ENCODE assay signal across 8 cellular contexts in genomic region chr12:55729592-55730446, GRCh38. TPM values are rescaled to one million over a fixed set of nuclear protein-coding genes. Genes with fewer than 3 reads are reported as not detected.
DNase-seq lines count a peak whose midpoint lies in the region; ATAC-seq, FAIRE-seq and TF ChIP-seq lines count a peak whose summit lies in the region.

No MANE protein-coding gene starts in this region.

- CTCF ChIA-PET in GM12878 (lab: Yijun Ruan, JAX), result interaction anchor here (0.7 to 2.9 kb wide), 19 partner anchors 8 to 630 kb away, joined by 3 to 59 read pairs (median 4); partner anchors contain the start of genes BLOC1S1, ORMDL2, RDH5 and RPL41

- H3K9ac ChIP-seq in GM12878 (ENCODE audit: control insufficient read depth, insufficient read depth, low read length), result peak overlapping the region; percentile 67

- H3K4me2 ChIP-seq in GM12878 (ENCODE audit: control insufficient read depth, insufficient read depth), result peak overlapping the region; percentile 70

- TF ChIP-seq EP300 in GM12878 (IDR thresholded peaks at IDR 0.05; ENCODE audit: borderline replicate concordance in 1 of 2, control insufficient read depth in 1 of 2, low read depth in 2 of 2, low read length in 2 of 2), result no peak

- peak in 1 of 3 experiments; percentile 22; a peak in 1 of 6 replicates for TF ChIP-seq CTCF in GM12878 (IDR thresholded peaks at IDR 0.05 in 2 of 3, conservative IDR thresholded peaks at IDR 0.05 in 1 of 3; ENCODE audit: control insufficient read depth in 2 of 3, extremely low read depth in 1 of 3, insufficient read depth in 1 of 3, low read depth in 3 of 3, low read length in 3 of 3)

- intact Hi-C loops in GM12878 (cut with micrococcal nuclease; ENCODE audit: unreplicated experiment), result loop anchor here (1.0 to 10.0 kb wide), 2 partner anchors 7 to 455 kb away; partner anchors contain the start of gene SMARCC2

- in situ Hi-C loops in GM12878 (cut with MboI), result no loop called here

- peak overlapping the region; percentile 68 for H3K27ac ChIP-seq in GM12878 (ENCODE audit: control insufficient read depth, insufficient read depth)

- SMC1A ChIA-PET in GM12878 (lab: Charles Lee; ENCODE audit: uncharacterized antibody, unreplicated experiment), result interaction anchor here (0.7 to 2.7 kb wide), 16 partner anchors 9 to 311 kb away, joined by 3 to 30 read pairs (median 3); partner anchors contain the start of genes BLOC1S1, DNAJC14, ORMDL2 and RDH5

- BruUV-seq in GM12878 (replicated peaks; lab: Mats Ljungman, UMichigan), result no TSS peak

- RAD21 ChIA-PET in GM12878 (lab: Charles Lee; ENCODE audit: unreplicated experiment), result interaction anchor here (0.9 to 4.4 kb wide), 17 partner anchors 8 to 458 kb away, joined by 3 to 58 read pairs (median 4); partner anchors contain the start of genes BLOC1S1, ORMDL2, RAB5B and RDH5

- no peaks in the 10 kb centered on the region; a peak in 1 of 4 replicates for H3K36me3 ChIP-seq in GM12878 (ENCODE audit: control insufficient read depth in 2 of 2, insufficient read depth in 2 of 2, low read length in 1 of 2)

- peak; percentile 36; the same call in 1 of the 2 replicates for TF ChIP-seq POLR2A in GM12878 (IDR thresholded peaks at IDR 0.05; ENCODE audit: low read depth, low read length)

- peak overlapping the region; percentile 79 for H2AFZ ChIP-seq in GM12878 (ENCODE audit: control insufficient read depth, low read depth, low read length)

- peak overlapping the region; percentile 76 for H3K4me3 ChIP-seq in GM12878

- peaks cover 11% of the 10 kb centered on the region for H3K4me1 ChIP-seq in GM12878 (ENCODE audit: control insufficient read depth, insufficient read depth, low read length)

- H3K27me3 ChIP-seq in GM12878 (replicated peaks in 1 of 2; ENCODE audit: control insufficient read depth in 2 of 2, insufficient read depth in 2 of 2, low read length in 1 of 2), result no peaks in the 10 kb centered on the region

- H4K20me1 ChIP-seq in GM12878 (ENCODE audit: control insufficient read depth, insufficient read depth), result no peaks in the 10 kb centered on the region

- peak; percentile 17; the same call in 1 of the 2 replicates for TF ChIP-seq RAD21 in GM12878 (IDR thresholded peaks at IDR 0.05; ENCODE audit: insufficient read depth, low read depth, low read length)

- DNase-seq in NCI-H2081 (lab: John Stamatoyannopoulos, UW) (peak; percentile 68 to 87), NCI-H2081 treated with DMSO at 0.1 percent for 48 hours (lab: John Stamatoyannopoulos, UW) (no peak), NCI-H128 (lab: John Stamatoyannopoulos, UW; ENCODE audit: unreplicated experiment) (peak; percentile 69), T follicular helper cell (ENCODE audit: low read depth) (peak; percentile 29), GM12878 (ENCODE audit: low read depth, low spot score) (no peak), hypothalamus (lab: John Stamatoyannopoulos, UW) (peak; percentile 50 to 96 (median 84)), putamen (ENCODE audit: low spot score) (peak; percentile 95)

- POLR2A ChIA-PET in GM12878 (lab: Charles Lee), result interaction anchor here (1.0 to 4.5 kb wide), 18 partner anchors 9 to 374 kb away, joined by 3 to 39 read pairs (median 5); partner anchors contain the start of genes BLOC1S1, DNAJC14, ORMDL2 and PA2G4

- WGBS in GM12878 (ENCODE audit: insufficient coverage, insufficient replicate concordance, low lambda C conversion rate, missing lambda C conversion rate), result 5% methylated on average over 25 of the region's 25 CpGs

- H3K9me3 ChIP-seq in GM12878 (replicated peaks; ENCODE audit: control insufficient read depth, insufficient read depth, low read length), result no peaks in the 10 kb centered on the region

- ATAC-seq in HG02759 (IDR thresholded peaks at IDR 0.05; ENCODE audit: unreplicated experiment), result peak; percentile 50
- peak; percentile 75 for ATAC-seq in GM12878

- FAIRE-seq in GM12878 (lab: Jason Lieb, UNC), result peak; percentile 76

- peaks cover 11% of the 10 kb centered on the region for H3K79me2 ChIP-seq in GM12878 (ENCODE audit: control insufficient read depth, insufficient read depth, low read length)

RNA-seq across cellular contexts. Expression of gene CD63, which starts 1.0 kb away (rescaled TPM):
- total RNA-seq in GM12878 (2013; cell fraction: nucleolus; rRNA removed), result 44.4 and 46.9 TPM in 2 replicates
- total RNA-seq in GM12878 (2014; rRNA removed), result 147 and 163 TPM in 2 replicates
- total RNA-seq in GM12878 (2014; rRNA removed; fragmentation: Illumina TruSeq; extraction: Trizol), result 165 and 171 TPM in 2 replicates
- total RNA-seq in GM12878 (2021), result 171 and 173 TPM in 2 replicates
- 176 TPM for polyA plus RNA-seq in GM12878 (2011; ENCODE audit: low read depth)
- polyA plus RNA-seq in GM12878 (2011; rRNA removed), result 157 and 182 TPM in 2 replicates
- 168 and 246 TPM in 2 replicates for polyA plus RNA-seq in GM12878 (2011; cell fraction: cytosol; rRNA removed)
- 88.0 and 94.4 TPM in 2 replicates for polyA plus RNA-seq in GM12878 (2011; cell fraction: nucleus; rRNA removed)
- polyA plus RNA-seq in GM12878 (2012), result 150 and 169 TPM in 2 replicates
- 142 and 156 TPM in 2 replicates for polyA plus RNA-seq in GM12878 (2014; fragmentation: Illumina TruSeq; extraction: Trizol)
- polyA plus RNA-seq in GM12878 (2014; fragmentation: Nextera tagmentation; extraction: Ambion mirVana), result 100 to 1,000 TPM; 194 to 220 TPM
- 166 and 193 TPM in 2 replicates for polyA plus RNA-seq in GM12878 (2014; rRNA removed)
- 100 to 1,000 TPM; 200 to 209 TPM for polyA plus RNA-seq in GM12878 (2016; fragmentation: Nextera tagmentation; extraction: Ambion mirVana)
- 98.9 and 117 TPM in 2 replicates for polyA minus RNA-seq in GM12878 (2011; rRNA and poly(A)+ RNA removed)
- 27.9 and 34.6 TPM in 2 replicates for polyA minus RNA-seq in GM12878 (2011; cell fraction: cytosol; rRNA and poly(A)+ RNA removed)
- 12.7 and 25.9 TPM in 2 replicates for polyA minus RNA-seq in GM12878 (2011; cell fraction: nucleus; rRNA and poly(A)+ RNA removed)

RNA-seq across cellular contexts. Expression of gene RDH5, which starts 9.6 kb away (rescaled TPM):
- 24.9 and 25.4 TPM in 2 replicates for total RNA-seq in GM12878 (2013; cell fraction: nucleolus; rRNA removed)
- total RNA-seq in GM12878 (2014; rRNA removed) (6.4 and 8.2 TPM in 2 replicates), GM12878 (2014; rRNA removed; fragmentation: Illumina TruSeq; extraction: Trizol) (5.7 and 6.7 TPM in 2 replicates), GM12878 (2021) (5.8 and 8.4 TPM in 2 replicates)
- polyA plus RNA-seq in GM12878 (2011; ENCODE audit: low read depth), result 2.2 TPM
- polyA plus RNA-seq in GM12878 (2011; rRNA removed) (7.0 and 7.8 TPM in 2 replicates), GM12878 (2014; fragmentation: Illumina TruSeq; extraction: Trizol) (5.5 and 7.6 TPM in 2 replicates), GM12878 (2014; fragmentation: Nextera tagmentation; extraction: Ambion mirVana) (1 to 10 TPM; 2.6 to 3.1 TPM), GM12878 (2014; rRNA removed) (11.6 and 11.9 TPM in 2 replicates), GM12878 (2016; fragmentation: Nextera tagmentation; extraction: Ambion mirVana) (1 to 10 TPM; 5.8 to 7.1 TPM)
- 7.5 and 10.6 TPM in 2 replicates for polyA plus RNA-seq in GM12878 (2011; cell fraction: cytosol; rRNA removed)
- 22.2 and 32.5 TPM in 2 replicates for polyA plus RNA-seq in GM12878 (2011; cell fraction: nucleus; rRNA removed)
- polyA plus RNA-seq in GM12878 (2012), result 4.6 and 5.0 TPM in 2 replicates
- polyA minus RNA-seq in GM12878 (2011; rRNA and poly(A)+ RNA removed), result 6.7 and 7.7 TPM in 2 replicates
- polyA minus RNA-seq in GM12878 (2011; cell fraction: cytosol; rRNA and poly(A)+ RNA removed), result 2.1 TPM in 1 of 2 replicates, not detected in the other
- 6.3 and 15.9 TPM in 2 replicates for polyA minus RNA-seq in GM12878 (2011; cell fraction: nucleus; rRNA and poly(A)+ RNA removed)

RNA-seq across cellular contexts. Expression of gene GDF11, which starts 13.1 kb away (rescaled TPM):
- 7.2 and 7.6 TPM in 2 replicates for total RNA-seq in GM12878 (2013; cell fraction: nucleolus; rRNA removed)
- total RNA-seq in GM12878 (2014; rRNA removed) (3.1 and 5.2 TPM in 2 replicates), GM12878 (2014; rRNA removed; fragmentation: Illumina TruSeq; extraction: Trizol) (3.4 and 3.9 TPM in 2 replicates), GM12878 (2021) (15.2 and 15.4 TPM in 2 replicates)
- 3.0 TPM for polyA plus RNA-seq in GM12878 (2011; ENCODE audit: low read depth)
- polyA plus RNA-seq in GM12878 (2011; rRNA removed) (3.7 and 5.8 TPM in 2 replicates), GM12878 (2014; fragmentation: Illumina TruSeq; extraction: Trizol) (5.7 and 6.7 TPM in 2 replicates), GM12878 (2014; fragmentation: Nextera tagmentation; extraction: Ambion mirVana) (1 to 10 TPM; 1.5 to 1.6 TPM), GM12878 (2014; rRNA removed) (9.9 and 13.0 TPM in 2 replicates), GM12878 (2016; fragmentation: Nextera tagmentation; extraction: Ambion mirVana) (under 1 TPM; 0.83 to 0.87 TPM)
- polyA plus RNA-seq in GM12878 (2011; cell fraction: cytosol; rRNA removed), result 6.5 and 8.8 TPM in 2 replicates
- 8.5 and 9.2 TPM in 2 replicates for polyA plus RNA-seq in GM12878 (2011; cell fraction: nucleus; rRNA removed)
- polyA plus RNA-seq in GM12878 (2012), result 7.4 TPM in 2 replicates
- polyA minus RNA-seq in GM12878 (2011; rRNA and poly(A)+ RNA removed), result 4.9 and 8.8 TPM in 2 replicates
- 3.1 and 5.5 TPM in 2 replicates for polyA minus RNA-seq in GM12878 (2011; cell fraction: cytosol; rRNA and poly(A)+ RNA removed)
- 2.9 and 4.8 TPM in 2 replicates for polyA minus RNA-seq in GM12878 (2011; cell fraction: nucleus; rRNA and poly(A)+ RNA removed)

RNA-seq across cellular contexts. Expression of gene BLOC1S1, which starts 14.0 kb away (rescaled TPM):
- total RNA-seq in GM12878 (2013; cell fraction: nucleolus; rRNA removed), result 25.1 and 33.4 TPM in 2 replicates
- 134 and 144 TPM in 2 replicates for total RNA-seq in GM12878 (2014; rRNA removed)
- 126 and 128 TPM in 2 replicates for total RNA-seq in GM12878 (2014; rRNA removed; fragmentation: Illumina TruSeq; extraction: Trizol)
- 131 and 141 TPM in 2 replicates for total RNA-seq in GM12878 (2021)
- 91.5 TPM for polyA plus RNA-seq in GM12878 (2011; ENCODE audit: low read depth)
- polyA plus RNA-seq in GM12878 (2011; rRNA removed), result 102 and 156 TPM in 2 replicates
- polyA plus RNA-seq in GM12878 (2011; cell fraction: cytosol; rRNA removed), result 248 and 288 TPM in 2 replicates
- 100 and 116 TPM in 2 replicates for polyA plus RNA-seq in GM12878 (2011; cell fraction: nucleus; rRNA removed)
- polyA plus RNA-seq in GM12878 (2012), result 142 and 151 TPM in 2 replicates
- 86.6 and 141 TPM in 2 replicates for polyA plus RNA-seq in GM12878 (2014; fragmentation: Illumina TruSeq; extraction: Trizol)
- 100 to 1,000 TPM; 264 to 285 TPM for polyA plus RNA-seq in GM12878 (2014; fragmentation: Nextera tagmentation; extraction: Ambion mirVana)
- 176 and 185 TPM in 2 replicates for polyA plus RNA-seq in GM12878 (2014; rRNA removed)
- 100 to 1,000 TPM; 218 to 228 TPM for polyA plus RNA-seq in GM12878 (2016; fragmentation: Nextera tagmentation; extraction: Ambion mirVana)
- polyA minus RNA-seq in GM12878 (2011; rRNA and poly(A)+ RNA removed), result 65.8 and 84.2 TPM in 2 replicates
- polyA minus RNA-seq in GM12878 (2011; cell fraction: cytosol; rRNA and poly(A)+ RNA removed), result 16.3 and 21.6 TPM in 2 replicates
- 15.2 and 19.2 TPM in 2 replicates for polyA minus RNA-seq in GM12878 (2011; cell fraction: nucleus; rRNA and poly(A)+ RNA removed)

RNA-seq across cellular contexts. Expression of gene ITGA7, which starts 22.1 kb away (rescaled TPM):
- 18.5 and 21.9 TPM in 2 replicates for total RNA-seq in GM12878 (2013; cell fraction: nucleolus; rRNA removed)
- total RNA-seq in GM12878 (2014; rRNA removed) (2.5 and 2.6 TPM in 2 replicates), GM12878 (2014; rRNA removed; fragmentation: Illumina TruSeq; extraction: Trizol) (0.69 and 1.0 TPM in 2 replicates), GM12878 (2021) (2.8 and 3.8 TPM in 2 replicates)
- 1.5 TPM for polyA plus RNA-seq in GM12878 (2011; ENCODE audit: low read depth)
- polyA plus RNA-seq in GM12878 (2011; rRNA removed) (3.4 and 5.1 TPM in 2 replicates), GM12878 (2014; fragmentation: Illumina TruSeq; extraction: Trizol) (1.4 TPM in 1 of 2 replicates, not detected in the other), GM12878 (2014; fragmentation: Nextera tagmentation; extraction: Ambion mirVana) (under 1 TPM; 0.18 to 0.39 TPM), GM12878 (2014; rRNA removed) (2.6 and 4.4 TPM in 2 replicates), GM12878 (2016; fragmentation: Nextera tagmentation; extraction: Ambion mirVana) (1 to 10 TPM; 1.4 to 1.6 TPM)
- 2.2 and 3.6 TPM in 2 replicates for polyA plus RNA-seq in GM12878 (2011; cell fraction: cytosol; rRNA removed)
- polyA plus RNA-seq in GM12878 (2011; cell fraction: nucleus; rRNA removed), result 83.9 and 96.1 TPM in 2 replicates
- 4.8 and 5.6 TPM in 2 replicates for polyA plus RNA-seq in GM12878 (2012)
- polyA minus RNA-seq in GM12878 (2011; rRNA and poly(A)+ RNA removed), result 2.9 and 4.3 TPM in 2 replicates
- polyA minus RNA-seq in GM12878 (2011; cell fraction: cytosol; rRNA and poly(A)+ RNA removed), result 0.80 and 1.4 TPM in 2 replicates
- 9.2 and 9.6 TPM in 2 replicates for polyA minus RNA-seq in GM12878 (2011; cell fraction: nucleus; rRNA and poly(A)+ RNA removed)

Comparison
In these comparisons a context has a peak if more than half of its experiments do, and no peak if none do; other contexts are left out.
1. DNase-seq: peak in NCI-H2081 (2 of 2), NCI-H128 (single experiment), T follicular helper cell (single experiment), hypothalamus (51 of 51) and putamen (single experiment); none in NCI-H2081 treated with DMSO at 0.1 percent for 48 hours (single experiment) and GM12878 (single experiment).